ENCODE assay signal across 17 cellular contexts in genomic region chr5:121954086-121954485, GRCh38. TPM values are rescaled to one million over a fixed set of nuclear protein-coding genes. Genes with fewer than 3 reads are reported as not detected.
DNase-seq lines count a peak whose midpoint lies in the region; ATAC-seq lines count a peak whose summit lies in the region.
"Had no signal": no experiment of that assay in that cellular context is flagged by ENCODE, and none has a peak within 500 bp of the region (broad histone marks: within the 10 kb centered on the region; RNA-seq: fewer than 3 reads in every experiment).

No MANE protein-coding gene starts in this region.

- H2BK15ac ChIP-seq in neuronal stem cell (ENCODE audit: low read length) = no peak overlapping the region

- no peak overlapping the region for H3K27ac Mint-ChIP-seq in stimulated activated naive CD8-positive, alpha-beta T cell treated with anti-CD3 and anti-CD28 coated beads, Interleukin-15, amount 100 ng/mL, for 72 hours
- H3K27ac Mint-ChIP-seq in stimulated activated memory B cell treated with anti-CD40 and anti-IgM and Interleukin-4, amounts not matched to agents 10 μg/mL and 1 μg/mL and 100 μg/mL, for 72 hours = no peak overlapping the region
- H3K27ac Mint-ChIP-seq: B cell; CD4-positive, CD25-positive, alpha-beta regulatory T cell; CD8-positive, alpha-beta T cell had no signal

- no peak for DNase-seq in stimulated activated naive CD8-positive, alpha-beta T cell treated with anti-CD3 and anti-CD28 coated beads, Interleukin-15, amount 100 ng/mL, for 72 hours
- DNase-seq in stimulated activated naive CD8-positive, alpha-beta T cell treated with anti-CD3 and anti-CD28 coated beads, Interleukin-15, Interleukin-2, amounts not matched to agents 100 U/mL and 50 U/mL, for 24 hours = no peak
- DNase-seq in neuronal stem cell (ENCODE audit: low spot score) (no peak), nucleus accumbens (lab: John Stamatoyannopoulos, UW) (no peak)
- no peak for DNase-seq in activated CD4-positive, CD25-positive, alpha-beta regulatory T cell treated with anti-CD3 and anti-CD28 coated beads, Interleukin-2, amount 50 U/mL, for 72 hours
- DNase-seq: Caco-2; CD4-positive, CD25-positive, alpha-beta regulatory T cell; CD8-positive, alpha-beta T cell; DMS153; DND-41; GM23248; H7; HCEC 1CT had no signal

- no peaks in the 10 kb centered on the region for H3K9me3 Mint-ChIP-seq in stimulated activated naive CD8-positive, alpha-beta T cell treated with anti-CD3 and anti-CD28 coated beads, Interleukin-15, amount 100 ng/mL, for 72 hours
- no peaks in the 10 kb centered on the region for H3K9me3 Mint-ChIP-seq in stimulated activated memory B cell treated with anti-CD40 and anti-IgM and Interleukin-4, amounts not matched to agents 10 μg/mL and 1 μg/mL and 100 μg/mL, for 72 hours
- H3K9me3 Mint-ChIP-seq: CD8-positive, alpha-beta T cell had no signal

- no peaks in the 10 kb centered on the region for H3K27me3 ChIP-seq in neuronal stem cell (ENCODE audit: control insufficient read depth in 3 of 3, insufficient read depth in 3 of 3, low read depth in 1 of 3, low read length in 3 of 3)
- H3K27me3 ChIP-seq: BLaER1 had no signal

- no peaks in the 10 kb centered on the region for H3K36me3 Mint-ChIP-seq in stimulated activated memory B cell treated with anti-CD40 and anti-IgM and Interleukin-4, amounts not matched to agents 10 μg/mL and 1 μg/mL and 100 μg/mL, for 72 hours
- H3K36me3 Mint-ChIP-seq: CD4-positive, CD25-positive, alpha-beta regulatory T cell; CD8-positive, alpha-beta T cell had no signal

- no peak overlapping the region for H3K4me2 ChIP-seq in neuronal stem cell (ENCODE audit: insufficient read depth, low read length, poor library complexity, severe bottlenecking)
- H3K4me2 ChIP-seq: BLaER1 had no signal

- H3K79me1 ChIP-seq in neuronal stem cell (ENCODE audit: low read depth, low read length) = no peaks in the 10 kb centered on the region

- no peak overlapping the region for H3K14ac ChIP-seq in neuronal stem cell (ENCODE audit: low read length)

- no peaks in the 10 kb centered on the region for H3K4me1 Mint-ChIP-seq in stimulated activated naive CD8-positive, alpha-beta T cell treated with anti-CD3 and anti-CD28 coated beads, Interleukin-15, amount 100 ng/mL, for 72 hours
- H3K4me1 Mint-ChIP-seq in stimulated activated memory B cell treated with anti-CD40 and anti-IgM and Interleukin-4, amounts not matched to agents 10 μg/mL and 1 μg/mL and 100 μg/mL, for 72 hours = no peaks in the 10 kb centered on the region
- H3K4me1 Mint-ChIP-seq: B cell; CD4-positive, CD25-positive, alpha-beta regulatory T cell had no signal

- peak; percentile 45 for ATAC-seq in stimulated activated naive CD8-positive, alpha-beta T cell treated with anti-CD3 and anti-CD28 coated beads, Interleukin-15, amount 100 ng/mL, for 72 hours
- ATAC-seq in stimulated activated naive CD8-positive, alpha-beta T cell treated with anti-CD3 and anti-CD28 coated beads, Interleukin-15, Interleukin-2, amounts not matched to agents 100 U/mL and 50 U/mL, for 24 hours = no peak
- ATAC-seq in stimulated activated memory B cell treated with anti-CD40 and anti-IgM and Interleukin-4, amounts not matched to agents 10 μg/mL and 1 μg/mL and 100 μg/mL, for 72 hours = peak; percentile 31
- ATAC-seq: CD8-positive, alpha-beta T cell had no signal

- H2BK5ac ChIP-seq in neuronal stem cell (ENCODE audit: low read length) = no peak overlapping the region

- H3K27ac ChIP-seq in neuronal stem cell (replicated peaks; ENCODE audit: low read length) = no peak overlapping the region
- H3K27ac ChIP-seq: BLaER1, C4-2B, GM23248 had no signal

- H2BK120ac ChIP-seq in neuronal stem cell (ENCODE audit: low read depth, low read length) = no peak overlapping the region

- H2BK12ac ChIP-seq in neuronal stem cell (ENCODE audit: low read length) = no peak overlapping the region

- H3K18ac ChIP-seq in neuronal stem cell (ENCODE audit: low read length) = no peak overlapping the region

- H4K91ac ChIP-seq in neuronal stem cell (ENCODE audit: low read depth, low read length, poor library complexity) = no peak overlapping the region

- H3K9ac ChIP-seq in neuronal stem cell (ENCODE audit: low read depth, low read length, poor library complexity) = no peak overlapping the region
- H3K9ac ChIP-seq: BLaER1, GM23248 had no signal

- peak overlapping the region; percentile 86 for H4K8ac ChIP-seq in neuronal stem cell (ENCODE audit: low read depth, low read length)

- no peak overlapping the region for H3K4me3 ChIP-seq in neuronal stem cell (ENCODE audit: low read length in 2 of 2)
- H3K4me3 ChIP-seq: BLaER1, GM23248 had no signal

- WGBS in neuronal stem cell (ENCODE audit: extremely low coverage in 2 of 2, insufficient read length in 2 of 2, insufficient replicate concordance in 1 of 2), 2 donors = no CpG with 5 or more reads among the region's 44 CpGs

- no peak overlapping the region for H3K23ac ChIP-seq in neuronal stem cell (ENCODE audit: low read depth, low read length, poor library complexity)

- H3K4me1 ChIP-seq in neuronal stem cell (ENCODE audit: control insufficient read depth in 2 of 2, insufficient read depth in 1 of 2, low read depth in 1 of 2, low read length in 2 of 2) = no peaks in the 10 kb centered on the region
- H3K4me1 ChIP-seq: BLaER1, Caco-2 had no signal

- peaks cover 21% of the 10 kb centered on the region for H3K27me3 Mint-ChIP-seq in stimulated activated naive CD8-positive, alpha-beta T cell treated with anti-CD3 and anti-CD28 coated beads, Interleukin-15, amount 100 ng/mL, for 72 hours
- H3K27me3 Mint-ChIP-seq in stimulated activated memory B cell treated with anti-CD40 and anti-IgM and Interleukin-4, amounts not matched to agents 10 μg/mL and 1 μg/mL and 100 μg/mL, for 72 hours = no peaks in the 10 kb centered on the region

- H2AFZ ChIP-seq in neuronal stem cell (ENCODE audit: low read length) = no peak overlapping the region
- H2AFZ ChIP-seq: GM23248 had no signal

- H3K4me3 Mint-ChIP-seq in stimulated activated naive CD8-positive, alpha-beta T cell treated with anti-CD3 and anti-CD28 coated beads, Interleukin-15, amount 100 ng/mL, for 72 hours = no peak overlapping the region
- no peak overlapping the region for H3K4me3 Mint-ChIP-seq in stimulated activated memory B cell treated with anti-CD40 and anti-IgM and Interleukin-4, amounts not matched to agents 10 μg/mL and 1 μg/mL and 100 μg/mL, for 72 hours
- H3K4me3 Mint-ChIP-seq: B cell; CD4-positive, CD25-positive, alpha-beta regulatory T cell; CD8-positive, alpha-beta T cell had no signal

- no peaks in the 10 kb centered on the region for H3K36me3 ChIP-seq in neuronal stem cell (replicated peaks in 1 of 2; ENCODE audit: control insufficient read depth in 2 of 2, insufficient read depth in 2 of 2, low read length in 2 of 2)
- H3K36me3 ChIP-seq: BLaER1 had no signal

- no peak overlapping the region for H3K4ac ChIP-seq in neuronal stem cell (ENCODE audit: low read length)

- no peaks in the 10 kb centered on the region for H3K9me3 ChIP-seq in neuronal stem cell (replicated peaks in 1 of 2; ENCODE audit: control insufficient read depth in 2 of 2, insufficient read depth in 1 of 2, low read depth in 1 of 2, low read length in 2 of 2)
- H3K9me3 ChIP-seq: Caco-2 had no signal

- no peak overlapping the region for H2AK5ac ChIP-seq in neuronal stem cell (ENCODE audit: low read depth, low read length)

RNA-seq across cellular contexts. Expression of gene SRFBP1, which starts 7.7 kb away (rescaled TPM):
- polyA plus RNA-seq in neuronal stem cell (2013, experiment 1 of 2) = 10.0 TPM
- 10.2 TPM for polyA plus RNA-seq in neuronal stem cell (2013, experiment 2 of 2)
